Comparison of ENCODE assay signal across 16 cellular contexts in the genomic region with DNA sequence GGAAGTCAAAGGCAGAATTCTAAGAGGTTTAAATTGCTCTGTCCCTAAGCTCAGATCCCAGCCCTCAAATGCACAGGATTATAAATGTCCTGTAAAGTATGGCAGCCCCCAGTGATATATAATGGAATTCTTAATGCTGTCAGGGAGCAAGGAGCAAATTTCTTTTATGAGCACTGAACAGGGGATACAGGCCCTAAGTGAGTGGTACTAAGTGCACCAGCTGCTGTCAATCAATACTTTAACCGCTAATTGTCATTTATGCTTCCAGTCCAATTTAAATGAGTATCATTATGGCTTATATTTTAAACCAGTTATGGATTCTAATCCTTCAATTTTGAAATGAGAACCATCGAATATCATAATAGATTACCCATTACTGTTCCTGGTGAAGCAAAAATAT. TPM values are rescaled to one million over a fixed set of nuclear protein-coding genes. Genes with fewer than 3 reads are reported as not detected.
A peak's percentile ranks its signal among the peaks of the same experiment; 100 is the strongest.
DNase-seq lines count a peak whose midpoint lies in the region; TF ChIP-seq lines count a peak whose summit lies in the region.
"Had no signal": no experiment of that assay in that cellular context is flagged by ENCODE, and none has a peak within 500 bp of the region (broad histone marks: within the 10 kb centered on the region; RNA-seq: fewer than 3 reads in every experiment).

No MANE protein-coding gene starts in this region.

- H4K20me1 ChIP-seq in KMS-11 (ENCODE audit: insufficient read depth), result no peaks in the 10 kb centered on the region
- H4K20me1 ChIP-seq: BLaER1 had no signal

- H3K4me1 ChIP-seq in KMS-11 (ENCODE audit: low read depth, poor library complexity, severe bottlenecking), result peaks cover 83% of the 10 kb centered on the region

- no peaks in the 10 kb centered on the region for H3K36me3 ChIP-seq in KMS-11 (ENCODE audit: insufficient read depth)
- H3K36me3 ChIP-seq: BLaER1 had no signal

- no peak overlapping the region for H3K4me3 ChIP-seq in KMS-11 (IDR thresholded peaks at IDR 0.05; ENCODE audit: insufficient read depth, low read depth, low read length)
- H3K4me3 ChIP-seq: BLaER1, GM23248 had no signal

- POLR2A ChIA-PET in RWPE1 (lab: Yijun Ruan, JAX; ENCODE audit: low non-redundant PET), result no interaction called here

- H3K27ac ChIP-seq in KMS-11 (peak overlapping the region; percentile 13; the same call in 1 of the 2 replicates), RWPE1 (no peak overlapping the region)
- H3K27ac ChIP-seq: BLaER1, C4-2B, GM23248 had no signal

- CTCF ChIA-PET in RWPE1 (lab: Yijun Ruan, JAX), result no interaction called here

- H3K79me2 ChIP-seq in KMS-11 (ENCODE audit: insufficient read depth, low read depth), result peaks cover 53% of the 10 kb centered on the region; the same call in 1 of the 2 replicates

- peak overlapping the region; percentile 86 for H3K4me2 ChIP-seq in KMS-11
- H3K4me2 ChIP-seq: BLaER1 had no signal

- DNase-seq in NCI-H524 treated with DMSO at 0.1 percent for 48 hours (lab: John Stamatoyannopoulos, UW), result peak; percentile 92
- peak; percentile 5 for DNase-seq in SK-N-DZ (ENCODE audit: low spot score)
- DNase-seq in EL, result no peak
- no peak for DNase-seq in RWPE1 (ENCODE audit: low spot score)
- DNase-seq in NCI-H1048 (lab: John Stamatoyannopoulos, UW), result no peak
- DNase-seq: CD4-positive, CD25-positive, alpha-beta regulatory T cell; CD8-positive, alpha-beta T cell; DMS 273 treated with DMSO at 0.1 percent for 48 hours; DMS79; GF-D8; GM23248; H7; HCEC 1CT had no signal

- no peaks in the 10 kb centered on the region for H3K27me3 ChIP-seq in KMS-11 (ENCODE audit: insufficient read depth, low read depth)
- H3K27me3 ChIP-seq: BLaER1 had no signal

- TF ChIP-seq CTCF in KMS-11 (conservative IDR thresholded peaks at IDR 0.05; ENCODE audit: low read depth, low read length) (no peak), RWPE1 (conservative IDR thresholded peaks at IDR 0.05; ENCODE audit: low read depth) (no peak)

- peak overlapping the region; percentile 70; the same call in 1 of the 2 replicates for H3K9ac ChIP-seq in KMS-11
- H3K9ac ChIP-seq: BLaER1, GM23248 had no signal

- H2AFZ ChIP-seq in KMS-11 (ENCODE audit: low read depth), result no peak overlapping the region
- H2AFZ ChIP-seq: GM23248 had no signal

RNA-seq across cellular contexts. Expression of a gene that starts 4.7 kb away (rescaled TPM):
- 1.2 and 3.3 TPM in 2 replicates for polyA plus RNA-seq in SK-N-DZ (2014; cell fraction: cytosol; rRNA removed)
- polyA plus RNA-seq in SK-N-DZ (2014; cell fraction: nucleus; rRNA removed), result 0.14 and 5.7 TPM in 2 replicates

Comparison
In these comparisons a context has a peak if more than half of its experiments do, and no peak if none do; other contexts are left out.
1. DNase-seq: peak in NCI-H524 treated with DMSO at 0.1 percent for 48 hours (single experiment) and SK-N-DZ (single experiment); none in EL (single experiment), RWPE1 (single experiment) and NCI-H1048 (single experiment).